Comparison of ENCODE assay signal across 8 cellular contexts in the genomic region with DNA sequence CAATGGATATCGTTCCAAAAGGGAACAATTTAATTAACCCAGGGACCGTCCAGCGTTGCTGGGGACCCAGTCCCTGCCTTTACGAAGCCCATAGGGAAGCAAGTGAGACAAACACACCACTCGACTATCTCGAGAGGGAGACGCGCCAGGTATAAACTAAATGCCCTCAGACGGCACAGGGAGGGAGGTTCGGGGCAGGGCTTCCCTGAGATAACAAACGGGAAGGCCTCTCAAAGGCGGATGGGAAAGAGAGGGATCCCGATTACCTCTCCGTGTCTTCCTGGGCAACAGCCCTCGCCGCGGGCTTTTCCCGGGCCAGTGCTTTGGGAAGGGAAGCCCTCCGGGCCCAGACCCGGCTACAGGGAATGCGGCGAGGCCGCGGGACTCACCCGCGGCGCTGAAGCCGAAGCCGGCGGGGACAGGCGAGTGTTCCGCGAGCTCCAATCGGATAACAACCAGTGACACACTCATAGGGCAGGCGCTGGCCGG. TPM values are rescaled to one million over a fixed set of nuclear protein-coding genes. Genes with fewer than 3 reads are reported as not detected.
A peak's percentile ranks its signal among the peaks of the same experiment; 100 is the strongest.
DNase-seq lines count a peak whose midpoint lies in the region; ATAC-seq, FAIRE-seq and TF ChIP-seq lines count a peak whose summit lies in the region.

No MANE protein-coding gene starts in this region.

- ATAC-seq in GM21390 (IDR thresholded peaks at IDR 0.05; ENCODE audit: unreplicated experiment) = peak; percentile 5
- no peak for ATAC-seq in aorta (ENCODE audit: low FRiP score)

- WGBS in aorta, 2 donors = 0% methylated on average over 36 of the region's 36 CpGs

- intact Hi-C loops in aorta (cut with DNase I) = loop anchor here (5.0 to 10.0 kb wide), 2 partner anchors 281 to 442 kb away; a partner anchor contains a TSS

- no peak for FAIRE-seq in bronchial epithelial cell (lab: Jason Lieb, UNC)

- no peak for TF ChIP-seq CTCF in bronchial epithelial cell (IDR thresholded peaks at IDR 0.05; ENCODE audit: insufficient read depth, low read length, severe bottlenecking)

- DNase-seq in CD1c-positive myeloid dendritic cell (ENCODE audit: extremely low spot score) (peak; percentile 10), LoVo (ENCODE audit: low spot score) (peak; percentile 34), bronchial epithelial cell (ENCODE audit: low read depth) (peak; percentile 17), mesenteric fat pad (ENCODE audit: low spot score) (peak; percentile 90), aorta (no peak), NCI-H524 (lab: John Stamatoyannopoulos, UW) (no peak), HCEC 1CT (no peak)

- peaks cover 0 to 3% of the 10 kb centered on the region in 2 donors for H3K4me1 ChIP-seq in aorta (ENCODE audit: control insufficient read depth in 1 of 2, insufficient read depth in 2 of 2, low read length in 2 of 2)

- no peaks in the 10 kb centered on the region for H3K27me3 ChIP-seq in bronchial epithelial cell (ENCODE audit: control insufficient read depth, insufficient read depth, low read length)
- no peaks in the 10 kb centered on the region for H3K27me3 ChIP-seq in aorta (ENCODE audit: control insufficient read depth in 1 of 2, insufficient read depth in 2 of 2, low read length in 1 of 2)

- peak overlapping the region in 1 of 2 donors; percentile 45 for H3K27ac ChIP-seq in aorta (ENCODE audit: low read depth in 1 of 2, low read length in 2 of 2)

- peaks cover 8% of the 10 kb centered on the region for H3K36me3 ChIP-seq in bronchial epithelial cell (ENCODE audit: control insufficient read depth, insufficient read depth, low read length)
- H3K36me3 ChIP-seq in aorta (ENCODE audit: control insufficient read depth in 1 of 2, insufficient read depth in 2 of 2, low read length in 1 of 2) = no peaks in the 10 kb centered on the region

- peak overlapping the region; percentile 93 for H3K4me3 ChIP-seq in bronchial epithelial cell (ENCODE audit: low read depth, low read length)
- H3K4me3 ChIP-seq in aorta (ENCODE audit: low read length in 2 of 2) = peak overlapping the region; percentile 69 to 82

- no peaks in the 10 kb centered on the region for H3K9me3 ChIP-seq in aorta (ENCODE audit: control insufficient read depth, low read length)

RNA-seq across cellular contexts. Expression of a gene that starts 0.4 kb away (rescaled TPM):
- total RNA-seq in bronchial epithelial cell = 18.7 and 25.9 TPM in 2 replicates
- 16.9 TPM for total RNA-seq in mesenteric fat pad
- total RNA-seq in aorta = 10 to 100 TPM; 14.0 to 18.0 TPM
- polyA plus RNA-seq in aorta = 10 to 100 TPM in 1 of 2 donors, 1 to 10 TPM in 1; 4.9 to 11.8 TPM

RNA-seq across cellular contexts. Expression of a gene that starts 0.5 kb away (rescaled TPM):
- total RNA-seq in bronchial epithelial cell = 11.6 and 12.8 TPM in 2 replicates
- total RNA-seq in mesenteric fat pad = 15.6 TPM
- 10 to 100 TPM; 16.0 to 27.9 TPM for total RNA-seq in aorta
- 10 to 100 TPM in 1 of 2 donors, 1 to 10 TPM in 1; 7.0 to 15.2 TPM for polyA plus RNA-seq in aorta

Comparison
In these comparisons a context has a peak if more than half of its experiments do, and no peak if none do; other contexts are left out.
1. DNase-seq: peak in CD1c-positive myeloid dendritic cell (single experiment), LoVo (single experiment), bronchial epithelial cell (single experiment) and mesenteric fat pad (single experiment); none in aorta (0 of 2), NCI-H524 (0 of 2) and HCEC 1CT (single experiment).